Comparison of ENCODE assay signal across 3 cellular contexts in the genomic region with DNA sequence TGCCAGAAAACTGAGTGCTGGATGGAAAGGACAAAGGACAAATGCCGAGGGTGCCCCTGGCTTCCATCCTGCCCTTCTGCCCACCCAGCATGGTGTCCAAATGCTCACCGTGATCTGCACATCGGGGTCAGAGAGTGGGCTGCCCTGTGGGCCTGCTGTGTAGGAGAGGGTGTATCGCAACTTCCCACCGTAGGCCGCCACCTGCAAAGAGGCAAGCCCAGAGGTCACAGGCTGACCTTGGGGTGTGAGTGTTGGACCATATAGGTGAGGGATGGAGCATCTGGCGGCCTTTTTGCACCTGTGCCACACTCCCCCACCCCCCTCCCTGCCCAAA.
TF ChIP-seq lines count a peak whose summit lies in the region.

No MANE protein-coding gene starts in this region.

TF ChIP-seq in IMR-90, 13 proteins besides CTCF, POLR2A, EP300 and RAD21:
- TF ChIP-seq, protein P1, sequence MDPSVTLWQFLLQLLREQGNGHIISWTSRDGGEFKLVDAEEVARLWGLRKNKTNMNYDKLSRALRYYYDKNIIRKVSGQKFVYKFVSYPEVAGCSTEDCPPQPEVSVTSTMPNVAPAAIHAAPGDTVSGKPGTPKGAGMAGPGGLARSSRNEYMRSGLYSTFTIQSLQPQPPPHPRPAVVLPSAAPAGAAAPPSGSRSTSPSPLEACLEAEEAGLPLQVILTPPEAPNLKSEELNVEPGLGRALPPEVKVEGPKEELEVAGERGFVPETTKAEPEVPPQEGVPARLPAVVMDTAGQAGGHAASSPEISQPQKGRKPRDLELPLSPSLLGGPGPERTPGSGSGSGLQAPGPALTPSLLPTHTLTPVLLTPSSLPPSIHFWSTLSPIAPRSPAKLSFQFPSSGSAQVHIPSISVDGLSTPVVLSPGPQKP (IDR thresholded peaks at IDR 0.05; ENCODE audit: borderline replicate concordance, low read depth, low read length) = no peak
- TF ChIP-seq RFX5 (IDR thresholded peaks at IDR 0.05; ENCODE audit: low read depth, low read length) = no peak
- TF ChIP-seq CHD1 (IDR thresholded peaks at IDR 0.05; ENCODE audit: low read depth, low read length) = no peak
- no peak for TF ChIP-seq BHLHE40 (IDR thresholded peaks at IDR 0.05; ENCODE audit: low read depth, low read length)
- TF ChIP-seq MAZ (IDR thresholded peaks at IDR 0.05; ENCODE audit: borderline replicate concordance, low read depth, low read length) = no peak
- TF ChIP-seq NFE2L2 (IDR thresholded peaks at IDR 0.05; ENCODE audit: low read depth, low read length) = no peak

TF ChIP-seq in K562, 482 proteins besides CTCF, POLR2A, EP300 and RAD21:
- TF ChIP-seq ESRRA (IDR thresholded peaks at IDR 0.05; ENCODE audit: borderline replicate concordance, low read depth) = no peak
- 0 out of 2 replicates have a peak, but pooled peaks have one; percentile 8 for TF ChIP-seq GATA2 (CRISPR knock-in tag; IDR thresholded peaks at IDR 0.05)
- TF ChIP-seq FOXP1 (CRISPR knock-in tag; IDR thresholded peaks at IDR 0.05) = 0 out of 2 replicates have a peak, but pooled peaks have one; percentile 18

TF ChIP-seq in HEK293T, 16 proteins besides CTCF, POLR2A, EP300 and RAD21:
- no peak for TF ChIP-seq FOXM1 (IDR thresholded peaks at IDR 0.05; ENCODE audit: borderline replicate concordance)
- no peak for TF ChIP-seq CTBP1 (IDR thresholded peaks at IDR 0.05; ENCODE audit: borderline replicate concordance)
- TF ChIP-seq SUZ12 (IDR thresholded peaks at IDR 0.05) = no peak
- TF ChIP-seq NFRKB (IDR thresholded peaks at IDR 0.05) = no peak
- no peak for TF ChIP-seq FOXK2 (IDR thresholded peaks at IDR 0.05)
- no peak for TF ChIP-seq FOXA1 (IDR thresholded peaks at IDR 0.05)
- TF ChIP-seq TARDBP (IDR thresholded peaks at IDR 0.05) = no peak
